ENCODE assay signal across 1 cellular context in the genomic region with DNA sequence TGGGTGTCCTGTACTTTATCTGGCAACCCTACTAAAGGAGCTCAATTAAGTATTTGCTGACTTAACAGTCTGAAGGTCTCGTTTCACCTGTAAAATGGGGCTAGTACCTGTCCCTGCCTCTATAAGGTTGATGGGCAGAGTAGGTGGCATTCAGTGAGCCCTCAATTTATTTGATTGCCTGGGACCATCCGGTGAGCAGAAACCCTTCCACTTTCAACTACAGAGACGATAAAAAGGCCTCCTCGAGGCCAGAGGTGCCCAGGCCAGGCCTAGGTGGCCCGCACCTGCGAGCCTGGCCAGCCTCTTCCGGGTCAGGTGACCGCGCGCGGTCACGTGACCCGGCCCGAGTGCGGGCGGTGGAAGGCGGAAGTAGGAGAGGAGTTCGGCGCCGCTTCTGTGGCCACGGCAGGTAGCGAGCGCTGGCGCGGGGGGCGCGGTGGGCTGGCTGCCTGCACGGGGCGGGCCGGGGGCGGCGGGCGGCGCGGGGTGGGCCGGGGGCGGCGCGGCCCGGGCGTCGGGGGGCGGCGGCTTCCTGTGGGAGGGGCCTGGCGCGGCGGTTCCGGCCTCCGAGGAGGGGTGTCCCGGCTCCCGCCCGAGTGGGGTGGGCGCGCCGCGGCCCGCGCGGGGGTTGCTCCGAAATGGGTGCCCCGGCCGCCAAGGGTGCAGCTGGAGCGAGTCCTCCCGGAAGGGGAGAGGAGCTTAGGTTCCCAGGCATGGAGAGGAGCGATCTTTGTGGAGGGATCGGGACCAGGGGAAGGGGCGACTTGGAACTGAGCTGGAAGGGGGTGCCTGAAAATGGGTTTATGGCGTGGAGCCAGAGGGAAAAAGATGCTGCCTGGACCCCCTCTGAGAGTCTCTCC.
TF ChIP-seq lines count a peak whose summit lies in the region.

Gene WWP2 (plus strand): TSS at position 350 of the 860 bp plus-strand sequence. CDS start 24,679 bp downstream, outside the sequence.

TF ChIP-seq in HEK293, 187 proteins besides CTCF, POLR2A, EP300 and RAD21 (continued from another document and continues in another):
- no peak for TF ChIP-seq ZNF148 (tag by site-specific recombination; IDR thresholded peaks at IDR 0.05; ENCODE audit: borderline replicate concordance)
- no peak for TF ChIP-seq ZBTB1 (tag by site-specific recombination; IDR thresholded peaks at IDR 0.05)
- TF ChIP-seq ZNF16 (tag by site-specific recombination; IDR thresholded peaks at IDR 0.05; ENCODE audit: low read depth) = no peak
- TF ChIP-seq ZNF621 (tag by site-specific recombination; IDR thresholded peaks at IDR 0.05) = no peak
- TF ChIP-seq ZNF350 (tag by site-specific recombination; IDR thresholded peaks at IDR 0.05) = no peak
- TF ChIP-seq HOXA7 (CRISPR knock-in tag; IDR thresholded peaks at IDR 0.05; ENCODE audit: borderline replicate concordance) = no peak
- no peak for TF ChIP-seq ZNF37A (tag by site-specific recombination; IDR thresholded peaks at IDR 0.05)
- peak; percentile 95 for TF ChIP-seq ZNF664 (tag by site-specific recombination; IDR thresholded peaks at IDR 0.05)
- TF ChIP-seq ZNF157 (tag by site-specific recombination; IDR thresholded peaks at IDR 0.05) = no peak
- no peak for TF ChIP-seq ZNF10 (tag by site-specific recombination; IDR thresholded peaks at IDR 0.05)
- TF ChIP-seq, protein P1, sequence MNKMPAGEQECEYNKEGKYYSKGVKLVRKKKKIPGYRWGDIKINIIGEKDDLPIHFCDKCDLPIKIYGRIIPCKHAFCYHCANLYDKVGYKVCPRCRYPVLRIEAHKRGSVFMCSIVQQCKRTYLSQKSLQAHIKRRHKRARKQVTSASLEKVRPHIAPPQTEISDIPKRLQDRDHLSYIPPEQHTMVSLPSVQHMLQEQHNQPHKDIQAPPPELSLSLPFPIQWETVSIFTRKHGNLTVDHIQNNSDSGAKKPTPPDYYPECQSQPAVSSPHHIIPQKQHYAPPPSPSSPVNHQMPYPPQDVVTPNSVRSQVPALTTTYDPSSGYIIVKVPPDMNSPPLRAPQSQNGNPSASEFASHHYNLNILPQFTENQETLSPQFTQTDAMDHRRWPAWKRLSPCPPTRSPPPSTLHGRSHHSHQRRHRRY (tag by site-specific recombination; IDR thresholded peaks at IDR 0.05) = no peak
- TF ChIP-seq YY2 (tag by site-specific recombination; IDR thresholded peaks at IDR 0.05) = 0 out of 2 replicates have a peak, but pooled peaks have one; percentile 33
- no peak for TF ChIP-seq ZBTB6 (tag by site-specific recombination; IDR thresholded peaks at IDR 0.05)
- peak; percentile 83 for TF ChIP-seq ZNF398 (tag by site-specific recombination; IDR thresholded peaks at IDR 0.05)
- TF ChIP-seq KLF9 (tag by site-specific recombination; IDR thresholded peaks at IDR 0.05; ENCODE audit: low read depth) = peak; percentile 70
- TF ChIP-seq ZNF311 (tag by site-specific recombination; IDR thresholded peaks at IDR 0.05; ENCODE audit: borderline replicate concordance) = no peak
- TF ChIP-seq PATZ1 (tag by site-specific recombination; IDR thresholded peaks at IDR 0.05) = peak; percentile 61
- TF ChIP-seq ZBTB49 (tag by site-specific recombination; IDR thresholded peaks at IDR 0.05; ENCODE audit: low read depth) = no peak
- no peak for TF ChIP-seq ZNF571 (tag by site-specific recombination; IDR thresholded peaks at IDR 0.05)
- peak; percentile 76; the same call in 1 of the 2 replicates for TF ChIP-seq KLF16 (tag by site-specific recombination; IDR thresholded peaks at IDR 0.05)
- TF ChIP-seq ZNF366 (tag by site-specific recombination; conservative IDR thresholded peaks at IDR 0.05) = no peak
- TF ChIP-seq SP3 (tag by site-specific recombination; IDR thresholded peaks at IDR 0.05) = peak; percentile 54
- no peak for TF ChIP-seq ZNF514 (tag by site-specific recombination; IDR thresholded peaks at IDR 0.05)
- TF ChIP-seq, protein P2, sequence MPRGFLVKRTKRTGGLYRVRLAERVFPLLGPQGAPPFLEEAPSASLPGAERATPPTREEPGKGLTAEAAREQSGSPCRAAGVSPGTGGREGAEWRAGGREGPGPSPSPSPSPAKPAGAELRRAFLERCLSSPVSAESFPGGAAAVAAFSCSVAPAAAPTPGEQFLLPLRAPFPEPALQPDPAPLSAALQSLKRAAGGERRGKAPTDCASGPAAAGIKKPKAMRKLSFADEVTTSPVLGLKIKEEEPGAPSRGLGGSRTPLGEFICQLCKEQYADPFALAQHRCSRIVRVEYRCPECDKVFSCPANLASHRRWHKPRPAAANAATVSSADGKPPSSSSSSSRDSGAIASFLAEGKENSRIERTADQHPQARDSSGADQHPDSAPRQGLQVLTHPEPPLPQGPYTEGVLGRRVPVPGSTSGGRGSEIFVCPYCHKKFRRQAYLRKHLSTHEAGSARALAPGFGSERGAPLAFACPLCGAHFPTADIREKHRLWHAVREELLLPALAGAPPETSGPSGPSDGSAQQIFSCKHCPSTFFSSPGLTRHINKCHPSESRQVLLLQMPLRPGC (tag by site-specific recombination; IDR thresholded peaks at IDR 0.05) = no peak
- TF ChIP-seq ZNF670 (tag by site-specific recombination; IDR thresholded peaks at IDR 0.05; ENCODE audit: low read depth) = no peak
- 0 out of 2 replicates have a peak, but pooled peaks have one; percentile 21 for TF ChIP-seq ZNF174 (tag by site-specific recombination; IDR thresholded peaks at IDR 0.05)
- TF ChIP-seq, protein P3, sequence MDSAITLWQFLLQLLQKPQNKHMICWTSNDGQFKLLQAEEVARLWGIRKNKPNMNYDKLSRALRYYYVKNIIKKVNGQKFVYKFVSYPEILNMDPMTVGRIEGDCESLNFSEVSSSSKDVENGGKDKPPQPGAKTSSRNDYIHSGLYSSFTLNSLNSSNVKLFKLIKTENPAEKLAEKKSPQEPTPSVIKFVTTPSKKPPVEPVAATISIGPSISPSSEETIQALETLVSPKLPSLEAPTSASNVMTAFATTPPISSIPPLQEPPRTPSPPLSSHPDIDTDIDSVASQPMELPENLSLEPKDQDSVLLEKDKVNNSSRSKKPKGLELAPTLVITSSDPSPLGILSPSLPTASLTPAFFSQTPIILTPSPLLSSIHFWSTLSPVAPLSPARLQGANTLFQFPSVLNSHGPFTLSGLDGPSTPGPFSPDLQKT (IDR thresholded peaks at IDR 0.05; ENCODE audit: borderline replicate concordance, low read depth, low read length) = no peak
- peak; percentile 99 for TF ChIP-seq ZNF223 (tag by site-specific recombination; IDR thresholded peaks at IDR 0.05)
- no peak for TF ChIP-seq PRDM4 (tag by site-specific recombination; IDR thresholded peaks at IDR 0.05)
- no peak for TF ChIP-seq ZNF560 (tag by site-specific recombination; IDR thresholded peaks at IDR 0.05; ENCODE audit: borderline replicate concordance)
- TF ChIP-seq ZBTB48 (tag by site-specific recombination; IDR thresholded peaks at IDR 0.05) = peak; percentile 93
- TF ChIP-seq ZNF544 (tag by site-specific recombination; IDR thresholded peaks at IDR 0.05) = no peak
- no peak for TF ChIP-seq ZNF785 (tag by site-specific recombination; IDR thresholded peaks at IDR 0.05)
- TF ChIP-seq ZXDB (tag by site-specific recombination; IDR thresholded peaks at IDR 0.05) = peak; percentile 37
- no peak for TF ChIP-seq HOXD13 (CRISPR knock-in tag; IDR thresholded peaks at IDR 0.05; ENCODE audit: borderline replicate concordance)
- TF ChIP-seq ZFP69B (tag by site-specific recombination; IDR thresholded peaks at IDR 0.05) = no peak
- TF ChIP-seq ZFHX2 (tag by site-specific recombination; conservative IDR thresholded peaks at IDR 0.05) = no peak; the same call in 1 of the 2 replicates
- TF ChIP-seq ZNF747 (tag by site-specific recombination; IDR thresholded peaks at IDR 0.05) = no peak
